In genomic region chr6:8082572-8082953, GRCh38 we compare ENCODE assay signal across 16 cellular contexts. TPM values are rescaled to one million over a fixed set of nuclear protein-coding genes. Genes with fewer than 3 reads are reported as not detected.
DNase-seq lines count a peak whose midpoint lies in the region; ATAC-seq, FAIRE-seq and TF ChIP-seq lines count a peak whose summit lies in the region.
"Had no signal": no experiment of that assay in that cellular context is flagged by ENCODE, and none has a peak within 500 bp of the region (broad histone marks: within the 10 kb centered on the region; RNA-seq: fewer than 3 reads in every experiment).

No MANE protein-coding gene starts in this region.

- peak overlapping the region; percentile 77 for H3K27ac ChIP-seq in A673 (ENCODE audit: low read depth, low read length, poor library complexity, severe bottlenecking)
- H3K27ac ChIP-seq in Panc1 (ENCODE audit: low read length) = peak overlapping the region; percentile 86
- peak overlapping the region; percentile 8 to 29 for H3K27ac ChIP-seq in coronary artery
- H3K27ac ChIP-seq in osteoblast (ENCODE audit: low read depth, low read length) = peak overlapping the region; percentile 96
- H3K27ac ChIP-seq: thyroid gland had no signal

- no peak for DNase-seq in A673 (ENCODE audit: low spot score)
- no peak for DNase-seq in Panc1 (ENCODE audit: low read depth, low spot score)
- no peak for DNase-seq in coronary artery (ENCODE audit: low spot score)
- no peak for DNase-seq in osteoblast (ENCODE audit: insufficient read length, low spot score, missing footprints)
- no peak for DNase-seq in GM12891 (ENCODE audit: insufficient read length, low spot score)
- no peak for DNase-seq in SIG-M5 treated with dmso at 0.1 percent for 504 hours (lab: John Stamatoyannopoulos, UW; ENCODE audit: unreplicated experiment)
- DNase-seq in HuH-7 (ENCODE audit: low spot score) = no peak
- DNase-seq: activated CD8-positive, alpha-beta memory T cell treated with anti-CD3 and anti-CD28 coated beads, Interleukin-2, amount 50 U/mL, for 48 hours; hippocampal formation; NCI-H2081; NCI-H526; stimulated activated CD4-positive, alpha-beta T cell treated with anti-CD3 and anti-CD28 coated beads, Interleukin-2, amount 100 ng/mL, for 24 hours; thyroid gland had no signal

- no peaks in the 10 kb centered on the region for H3K27me3 ChIP-seq in A673 (replicated peaks; ENCODE audit: insufficient read depth, low read depth, low read length, poor library complexity)
- H3K27me3 ChIP-seq in Panc1 (ENCODE audit: control insufficient read depth, insufficient read depth, low read length) = no peaks in the 10 kb centered on the region
- H3K27me3 ChIP-seq in osteoblast (ENCODE audit: insufficient read depth, low read length) = no peaks in the 10 kb centered on the region
- H3K27me3 ChIP-seq: thyroid gland had no signal

- no peak for FAIRE-seq in GM12891 (lab: Jason Lieb, UNC)
- FAIRE-seq: colon, GM19239 had no signal

- H2AFZ ChIP-seq in osteoblast (ENCODE audit: low read length) = no peak overlapping the region

- no peak overlapping the region for H3K4me3 ChIP-seq in A673 (ENCODE audit: low read depth, low read length, poor library complexity, severe bottlenecking)
- no peak overlapping the region for H3K4me3 ChIP-seq in Panc1 (ENCODE audit: low read depth in 2 of 2, low read length in 2 of 2)
- H3K4me3 ChIP-seq in coronary artery = no peak overlapping the region
- H3K4me3 ChIP-seq in osteoblast (ENCODE audit: insufficient read depth, low read length) = peak overlapping the region; percentile 43
- H3K4me3 ChIP-seq: thyroid gland had no signal

- in situ Hi-C loops in Panc1 (cut with HindIII; ENCODE audit: low pct_unique_long_range_greater_than_20kb, low sequenced_read_pairs) = no loop called here

- POLR2A ChIA-PET in A673 (lab: Charles Lee; ENCODE audit: low non-redundant PET) (no interaction called here), Panc1 (lab: Charles Lee) (no interaction called here)

- H4K20me1 ChIP-seq in osteoblast (ENCODE audit: insufficient read depth, low read length) = no peaks in the 10 kb centered on the region

- H3K4me1 ChIP-seq in A673 (ENCODE audit: insufficient read depth, low read length, poor library complexity, severe bottlenecking) (peaks cover 50% of the 10 kb centered on the region), Panc1 (ENCODE audit: control insufficient read depth, insufficient read depth, low read length) (peaks cover 55% of the 10 kb centered on the region), osteoblast (ENCODE audit: insufficient read depth, low read length) (peaks cover 63% of the 10 kb centered on the region)

- CTCF ChIA-PET in A673 (lab: Charles Lee) = no interaction called here
- CTCF ChIA-PET in Panc1 (lab: Charles Lee) = no interaction called here

- BruUV-seq in A673 (replicated peaks; lab: Mats Ljungman, UMichigan) = no TSS peak
- no TSS peak for BruUV-seq in Panc1 (replicated peaks; lab: Mats Ljungman, UMichigan)

- intact Hi-C loops in A673 (cut with micrococcal nuclease; ENCODE audit: unreplicated experiment) = no loop called here
- intact Hi-C loops in Panc1 (cut with micrococcal nuclease; ENCODE audit: unreplicated experiment) = no loop called here

- H3K36me3 ChIP-seq in A673 (ENCODE audit: insufficient read depth, low read length, poor library complexity, severe bottlenecking) = peaks cover 26% of the 10 kb centered on the region
- peaks cover 16% of the 10 kb centered on the region for H3K36me3 ChIP-seq in Panc1 (ENCODE audit: control insufficient read depth, insufficient read depth, low read length)
- no peaks in the 10 kb centered on the region for H3K36me3 ChIP-seq in osteoblast (ENCODE audit: insufficient read depth, low read length)
- H3K36me3 ChIP-seq: thyroid gland had no signal

- H3K9me3 ChIP-seq in A673 (ENCODE audit: low read depth, low read length, poor library complexity, severe bottlenecking) (no peaks in the 10 kb centered on the region), Panc1 (ENCODE audit: control insufficient read depth, insufficient read depth, low read depth, low read length) (no peaks in the 10 kb centered on the region), osteoblast (ENCODE audit: low read depth, low read length) (no peaks in the 10 kb centered on the region)
- H3K9me3 ChIP-seq: thyroid gland had no signal

- peaks cover 3% of the 10 kb centered on the region for H3K79me2 ChIP-seq in osteoblast (ENCODE audit: insufficient read depth, low read length)

- peak overlapping the region; percentile 78 for H3K4me2 ChIP-seq in osteoblast (ENCODE audit: insufficient read depth, low read length)

- TF ChIP-seq CTCF in A673 (conservative IDR thresholded peaks at IDR 0.05; ENCODE audit: low read depth, low read length) (no peak), Panc1 (IDR thresholded peaks at IDR 0.05) (no peak), coronary artery (IDR thresholded peaks at IDR 0.05) (no peak), osteoblast (IDR thresholded peaks at IDR 0.05; ENCODE audit: extremely low read depth, low read depth, low read length) (no peak)

- no peak for TF ChIP-seq POLR2A in GM12891 (IDR thresholded peaks at IDR 0.05; ENCODE audit: low read depth, low read length)

- no peak for ATAC-seq in Panc1
- ATAC-seq in HG03571 (IDR thresholded peaks at IDR 0.05; ENCODE audit: unreplicated experiment) = no peak

TF ChIP-seq in GM12891, 5 proteins besides CTCF, POLR2A, EP300 and RAD21:
- no peak for TF ChIP-seq SPI1 (IDR thresholded peaks at IDR 0.05; ENCODE audit: low read depth, low read length)
- no peak for TF ChIP-seq POU2F2 (IDR thresholded peaks at IDR 0.05; ENCODE audit: low read depth, low read length)
- no peak for TF ChIP-seq PAX5 (IDR thresholded peaks at IDR 0.05; ENCODE audit: insufficient read depth, low read length, severe bottlenecking)
- no peak for TF ChIP-seq TAF1 (IDR thresholded peaks at IDR 0.05; ENCODE audit: low read depth, low read length)
- no peak for TF ChIP-seq POLR2AphosphoS5 (IDR thresholded peaks at IDR 0.05; ENCODE audit: low read depth, low read length)

RNA-seq across cellular contexts. Expression of gene BLOC1S5, which starts 18.4 kb away (rescaled TPM):
- total RNA-seq in A673 (2021) = 21.8 and 22.6 TPM in 2 replicates
- 11.8 TPM for total RNA-seq in Panc1 (2021; ENCODE audit: unreplicated experiment)
- 10.7 TPM for polyA plus RNA-seq in Panc1 (2012; ENCODE audit: insufficient read length)
- 14.1 and 15.3 TPM in 2 replicates for total RNA-seq in osteoblast
- 7.6 TPM for polyA plus RNA-seq in GM12891 (2012; ENCODE audit: low read depth, missing spikeins)

RNA-seq across cellular contexts. Expression of gene EEF1E1, which starts 19.8 kb away (rescaled TPM):
- 124 and 147 TPM in 2 replicates for total RNA-seq in A673 (2021)
- total RNA-seq in Panc1 (2021; ENCODE audit: unreplicated experiment) = 59.5 TPM
- 34.1 TPM for polyA plus RNA-seq in Panc1 (2012; ENCODE audit: insufficient read length)
- total RNA-seq in osteoblast = 25.3 TPM in 2 replicates
- 51.6 TPM for polyA plus RNA-seq in GM12891 (2012; ENCODE audit: low read depth, missing spikeins)

Comparison
In these comparisons a context has a peak if more than half of its experiments do, and no peak if none do; other contexts are left out.
1. H3K27ac ChIP-seq: peak in every context shown above with its lines; median percentile 96 in osteoblast; 86 in Panc1; 77 in A673; 18 in coronary artery.